ENCODE assay signal across 1 cellular context in the genomic region with DNA sequence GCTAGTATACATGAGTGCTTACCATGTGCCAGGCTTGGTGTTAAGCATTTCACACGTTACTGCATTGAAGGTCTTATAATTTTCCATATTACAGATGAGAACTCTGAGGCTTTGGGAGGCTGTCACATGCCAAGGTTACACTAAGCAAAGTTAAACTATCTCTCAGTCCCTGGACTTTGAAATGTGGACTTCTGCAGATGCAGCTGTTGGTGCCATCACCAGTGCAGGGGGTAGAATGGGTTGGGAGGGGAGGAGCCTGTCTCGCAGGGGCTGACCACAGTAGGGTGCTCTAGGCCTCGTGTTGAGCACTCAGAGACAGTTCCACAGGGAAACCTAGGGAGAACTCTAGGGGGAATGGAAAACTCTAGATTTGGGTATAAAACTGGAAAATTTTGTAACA.
TF ChIP-seq lines count a peak whose summit lies in the region.

No MANE protein-coding gene starts in this region.

TF ChIP-seq in WTC11, 78 proteins besides CTCF, POLR2A, EP300 and RAD21 (continued from another document):
- TF ChIP-seq STAT6 (CRISPR knock-in tag; conservative IDR thresholded peaks at IDR 0.05; ENCODE audit: low read depth): no peak
- no peak for TF ChIP-seq ZNF219 (CRISPR knock-in tag; IDR thresholded peaks at IDR 0.05; ENCODE audit: borderline replicate concordance)
- no peak for TF ChIP-seq MXD4 (CRISPR knock-in tag; IDR thresholded peaks at IDR 0.05; ENCODE audit: borderline replicate concordance)
- TF ChIP-seq ATF1 (CRISPR knock-in tag; IDR thresholded peaks at IDR 0.05): no peak
- no peak for TF ChIP-seq E2F5 (CRISPR knock-in tag; IDR thresholded peaks at IDR 0.05)
